ENCODE assay signal across 1 cellular context in genomic region chr2:7825591-7826312, GRCh38.
TF ChIP-seq lines count a peak whose summit lies in the region.

No MANE protein-coding gene starts in this region.

TF ChIP-seq in HepG2, 621 proteins besides CTCF, POLR2A, EP300 and RAD21 (continued from another document and continues in another):
- TF ChIP-seq ZNF318 (CRISPR knock-in tag; IDR thresholded peaks at IDR 0.05) (no peak), ETV5 (CRISPR knock-in tag; IDR thresholded peaks at IDR 0.05; ENCODE audit: borderline replicate concordance) (peak; percentile 68; the same call in 1 of the 2 replicates), ZC3H4 (CRISPR knock-in tag; IDR thresholded peaks at IDR 0.05; ENCODE audit: borderline replicate concordance) (no peak), ZNF598 (CRISPR knock-in tag; IDR thresholded peaks at IDR 0.05; ENCODE audit: borderline replicate concordance) (no peak), RXRB (CRISPR knock-in tag; IDR thresholded peaks at IDR 0.05; ENCODE audit: borderline replicate concordance) (peak; percentile 41; the same call in 1 of the 2 replicates), ZFP1 (CRISPR knock-in tag; IDR thresholded peaks at IDR 0.05) (peak; percentile 78; the same call in 1 of the 2 replicates), STAT6 (CRISPR knock-in tag; IDR thresholded peaks at IDR 0.05; ENCODE audit: borderline replicate concordance) (no peak), FOXA1 (IDR thresholded peaks at IDR 0.05) (no peak), FOXA1 (CRISPR knock-in tag; IDR thresholded peaks at IDR 0.05) (0 out of 2 replicates have a peak, but pooled peaks have one; percentile 40), ETV6 (CRISPR knock-in tag; conservative IDR thresholded peaks at IDR 0.05) (no peak), KDM5B (CRISPR knock-in tag; IDR thresholded peaks at IDR 0.05; ENCODE audit: borderline replicate concordance) (no peak), KAT7 (CRISPR knock-in tag; IDR thresholded peaks at IDR 0.05; ENCODE audit: borderline replicate concordance) (no peak), ZNF569 (CRISPR knock-in tag; IDR thresholded peaks at IDR 0.05; ENCODE audit: borderline replicate concordance) (no peak), MAF1 (CRISPR knock-in tag; IDR thresholded peaks at IDR 0.05; ENCODE audit: borderline replicate concordance) (no peak), GZF1 (CRISPR knock-in tag; IDR thresholded peaks at IDR 0.05) (no peak), BHLHE40 (IDR thresholded peaks at IDR 0.05; ENCODE audit: low read length) (peak; percentile 29; the same call in 1 of the 2 replicates), ZNF800 (CRISPR knock-in tag; IDR thresholded peaks at IDR 0.05) (no peak), ZNF614 (CRISPR knock-in tag; IDR thresholded peaks at IDR 0.05; ENCODE audit: borderline replicate concordance) (peak; percentile 47; the same call in 1 of the 2 replicates), DNMT3B (CRISPR knock-in tag; conservative IDR thresholded peaks at IDR 0.05) (0 out of 2 replicates have a peak, but pooled peaks have one; percentile 30), ELF3 (CRISPR knock-in tag; IDR thresholded peaks at IDR 0.05) (peak; percentile 57), FOXA3 (CRISPR knock-in tag; IDR thresholded peaks at IDR 0.05) (peak; percentile 68; the same call in 1 of the 2 replicates), REXO4 (CRISPR knock-in tag; IDR thresholded peaks at IDR 0.05; ENCODE audit: borderline replicate concordance) (no peak), NCOA2 (CRISPR knock-in tag; IDR thresholded peaks at IDR 0.05) (peak; percentile 57; the same call in 1 of the 2 replicates), PHF21A (CRISPR knock-in tag; IDR thresholded peaks at IDR 0.05) (peak; percentile 61; the same call in 1 of the 2 replicates), ZNF101 (CRISPR knock-in tag; IDR thresholded peaks at IDR 0.05; ENCODE audit: borderline replicate concordance, low read depth) (no peak), ELF1 (CRISPR knock-in tag; IDR thresholded peaks at IDR 0.05) (peak; percentile 73), ZNF549 (CRISPR knock-in tag; IDR thresholded peaks at IDR 0.05) (no peak), FOXK2 (IDR thresholded peaks at IDR 0.05) (no peak), ZNF574 (CRISPR knock-in tag; IDR thresholded peaks at IDR 0.05) (0 out of 2 replicates have a peak, but pooled peaks have one; percentile 13), ZXDC (CRISPR knock-in tag; IDR thresholded peaks at IDR 0.05) (no peak), NFRKB (IDR thresholded peaks at IDR 0.05) (no peak), ZKSCAN1 (IDR thresholded peaks at IDR 0.05; ENCODE audit: low read length) (no peak), ZBTB7B (CRISPR knock-in tag; IDR thresholded peaks at IDR 0.05) (peak; percentile 53; the same call in 1 of the 2 replicates), TEAD3 (CRISPR knock-in tag; optimal IDR thresholded peaks at IDR 0.05; ENCODE audit: borderline replicate concordance) (peak; percentile 92), CCDC6 (CRISPR knock-in tag; IDR thresholded peaks at IDR 0.05) (no peak), RCOR2 (CRISPR knock-in tag; IDR thresholded peaks at IDR 0.05) (no peak), ARID4A (CRISPR knock-in tag; IDR thresholded peaks at IDR 0.05; ENCODE audit: borderline replicate concordance) (no peak)
